Comparison of ENCODE assay signal across 8 cellular contexts in the genomic region with DNA sequence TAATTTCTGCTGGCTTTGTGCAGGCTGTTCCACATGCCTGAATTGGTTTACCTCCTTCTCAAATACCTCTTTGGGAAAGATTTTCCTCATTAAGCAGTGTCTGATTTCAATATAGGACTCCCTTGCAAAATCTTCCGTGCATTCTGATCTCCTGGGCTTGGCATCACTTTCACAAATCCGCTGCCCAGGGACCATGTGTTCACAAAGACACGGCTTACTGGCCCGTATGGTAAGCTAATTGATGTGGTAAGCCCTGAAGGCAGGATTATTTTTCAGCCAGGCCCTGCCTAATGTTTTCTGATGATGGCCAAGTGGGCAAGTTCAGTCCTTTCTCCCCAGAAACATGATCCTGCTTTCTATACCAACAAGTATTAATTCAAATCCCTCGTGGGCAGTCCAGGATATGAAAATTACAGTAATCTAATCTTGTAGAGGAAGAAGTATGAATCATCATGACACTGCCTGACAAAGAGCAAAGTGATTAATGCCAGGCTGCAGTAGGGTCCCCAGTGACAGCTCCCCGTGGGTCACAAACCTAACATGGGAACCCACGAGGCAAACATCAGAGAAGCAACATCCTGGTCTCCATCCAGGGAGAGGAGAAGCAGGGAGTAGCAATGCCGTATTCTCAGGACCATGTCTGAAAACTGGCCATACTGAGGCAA. TPM values are rescaled to one million over a fixed set of nuclear protein-coding genes. Genes with fewer than 3 reads are reported as not detected.
DNase-seq lines count a peak whose midpoint lies in the region; ATAC-seq and TF ChIP-seq lines count a peak whose summit lies in the region.

No MANE protein-coding gene starts in this region.

- CTCF ChIA-PET in CD4-positive, alpha-beta T cell (lab: Charles Lee): interaction anchor here (0.6 to 2.4 kb wide), 4 partner anchors 11 to 92 kb away, joined by 4 to 10 read pairs (median 6); partner anchors contain the start of gene SVIL

- 34 to 71% (median 36%) methylated on average over 8 of the region's 8 CpGs for WGBS in adipose tissue, 3 donors

- no peaks in the 10 kb centered on the region for H3K27me3 ChIP-seq in CD4-positive, alpha-beta T cell (ENCODE audit: control insufficient read depth, insufficient read depth, low read length)

- H3K27me3 Mint-ChIP-seq in CD4-positive, alpha-beta T cell: no peaks in the 10 kb centered on the region
- peaks cover 3% of the 10 kb centered on the region for H3K27me3 Mint-ChIP-seq in activated T-helper 2 cell treated with anti-CD3 and anti-CD28 coated beads, Interferon-gamma antibody, Interleukin-2, Interleukin-4, amounts not matched to agents 10 μg/mL and 5 μg/mL and 100 μg/mL, durations not matched to agents 14 hours and 24 hours and 36 hours (ENCODE audit: low read depth)

- intact Hi-C loops in CD4-positive, alpha-beta T cell (cut with DNase I, micrococcal nuclease): loop anchor here in 1 of 2 experiments (5.0 kb wide), 1 partner anchor 36 kb away; no protein-coding TSS in a partner anchor
- intact Hi-C loops in activated T-helper 2 cell treated with anti-CD3 and anti-CD28 coated beads, Interferon-gamma antibody, Interleukin-2, Interleukin-4, amounts not matched to agents 10 μg/mL and 5 μg/mL and 100 μg/mL, durations not matched to agents 14 hours and 24 hours and 36 hours (cut with micrococcal nuclease): loop anchor here (5.0 kb wide), 2 partner anchors 41 to 91 kb away; no protein-coding TSS in a partner anchor

- peak overlapping the region; percentile 78 for H3K27ac Mint-ChIP-seq in CD4-positive, alpha-beta T cell
- no peak overlapping the region for H3K27ac Mint-ChIP-seq in activated T-helper 2 cell treated with anti-CD3 and anti-CD28 coated beads, Interferon-gamma antibody, Interleukin-2, Interleukin-4, amounts not matched to agents 10 μg/mL and 5 μg/mL and 100 μg/mL, durations not matched to agents 14 hours and 24 hours and 36 hours

- peak; percentile 18 for ATAC-seq in CD4-positive, alpha-beta T cell (ENCODE audit: poor library complexity)
- ATAC-seq in GM21423 (IDR thresholded peaks at IDR 0.05; ENCODE audit: unreplicated experiment): no peak

- POLR2A ChIA-PET in CD4-positive, alpha-beta T cell (lab: Charles Lee): interaction anchor here (1.8 to 2.2 kb wide), 2 partner anchors 11 to 56 kb away, joined by 7 to 9 read pairs; no protein-coding TSS in a partner anchor

- peak in 1 of 10 experiments; percentile 8 for DNase-seq in CD4-positive, alpha-beta T cell
- peak; percentile 31 for DNase-seq in MV-4-11 (lab: John Stamatoyannopoulos, UW)
- peak; percentile 44 to 56 for DNase-seq in lung microvascular endothelial cell (ENCODE audit: low read depth in 2 of 2)
- no peak for DNase-seq in GM10266 (ENCODE audit: extremely low spot score)
- DNase-seq in activated T-helper 2 cell treated with anti-CD3 and anti-CD28 coated beads, Interferon-gamma antibody, Interleukin-2, Interleukin-4, amounts not matched to agents 10 μg/mL and 5 μg/mL and 100 μg/mL, durations not matched to agents 14 hours and 24 hours and 36 hours (ENCODE audit: low spot score): no peak
- DNase-seq in DMS114 treated with DMSO at 0.1 percent for 48 hours (lab: John Stamatoyannopoulos, UW; ENCODE audit: unreplicated experiment): no peak

- peak overlapping the region; percentile 57 for H3K4me3 Mint-ChIP-seq in CD4-positive, alpha-beta T cell
- H3K4me3 Mint-ChIP-seq in activated T-helper 2 cell treated with anti-CD3 and anti-CD28 coated beads, Interferon-gamma antibody, Interleukin-2, Interleukin-4, amounts not matched to agents 10 μg/mL and 5 μg/mL and 100 μg/mL, durations not matched to agents 14 hours and 24 hours and 36 hours (ENCODE audit: low read depth): no peak overlapping the region

- peaks cover 7% of the 10 kb centered on the region for H3K36me3 Mint-ChIP-seq in CD4-positive, alpha-beta T cell (ENCODE audit: low read depth)
- no peaks in the 10 kb centered on the region for H3K36me3 Mint-ChIP-seq in activated T-helper 2 cell treated with anti-CD3 and anti-CD28 coated beads, Interferon-gamma antibody, Interleukin-2, Interleukin-4, amounts not matched to agents 10 μg/mL and 5 μg/mL and 100 μg/mL, durations not matched to agents 14 hours and 24 hours and 36 hours (ENCODE audit: low read depth)

- no peaks in the 10 kb centered on the region for H3K9me3 Mint-ChIP-seq in CD4-positive, alpha-beta T cell
- no peaks in the 10 kb centered on the region for H3K9me3 Mint-ChIP-seq in activated T-helper 2 cell treated with anti-CD3 and anti-CD28 coated beads, Interferon-gamma antibody, Interleukin-2, Interleukin-4, amounts not matched to agents 10 μg/mL and 5 μg/mL and 100 μg/mL, durations not matched to agents 14 hours and 24 hours and 36 hours

- TF ChIP-seq CTCF in CD4-positive, alpha-beta T cell (IDR thresholded peaks at IDR 0.05): no peak
- TF ChIP-seq CTCF in GM10266 (IDR thresholded peaks at IDR 0.05; ENCODE audit: control insufficient read depth, insufficient read depth, low read depth, missing control alignments): no peak

- H3K27ac ChIP-seq in CD4-positive, alpha-beta T cell (ENCODE audit: low read depth, low read length): no peak overlapping the region
- peak overlapping the region; percentile 15 for H3K27ac ChIP-seq in adipose tissue (ENCODE audit: low read depth, low read length)

- no peaks in the 10 kb centered on the region for H3K9me3 ChIP-seq in CD4-positive, alpha-beta T cell (ENCODE audit: control insufficient read depth, low read length)

- peaks cover 66% of the 10 kb centered on the region for H3K4me1 Mint-ChIP-seq in CD4-positive, alpha-beta T cell (ENCODE audit: low read depth)
- H3K4me1 Mint-ChIP-seq in activated T-helper 2 cell treated with anti-CD3 and anti-CD28 coated beads, Interferon-gamma antibody, Interleukin-2, Interleukin-4, amounts not matched to agents 10 μg/mL and 5 μg/mL and 100 μg/mL, durations not matched to agents 14 hours and 24 hours and 36 hours (ENCODE audit: low read depth): peaks cover 36% of the 10 kb centered on the region

RNA-seq across cellular contexts. Expression of gene SVIL, which starts 11.6 kb away (rescaled TPM):
- total RNA-seq in CD4-positive, alpha-beta T cell: 10 to 100 TPM; 38.5 to 40.3 TPM
- polyA plus RNA-seq in adipose tissue: 10 to 100 TPM in 2 of 3 donors, 1 to 10 TPM in 1; 5.7 to 34.6 (median 16.2) TPM
- 56.2 and 62.3 TPM in 2 replicates for total RNA-seq in lung microvascular endothelial cell
- total RNA-seq in activated T-helper 2 cell treated with anti-CD3 and anti-CD28 coated beads, Interferon-gamma antibody, Interleukin-2, Interleukin-4, amounts not matched to agents 10 μg/mL and 5 μg/mL and 100 μg/mL, durations not matched to agents 14 hours and 24 hours and 36 hours: 9.8 and 16.5 TPM in 2 replicates

Comparison
In these comparisons a context has a peak if more than half of its experiments do, and no peak if none do; other contexts are left out.
1. DNase-seq: peak in MV-4-11 (single experiment) and lung microvascular endothelial cell (2 of 2); none in GM10266 (single experiment), activated T-helper 2 cell treated with anti-CD3 and anti-CD28 coated beads, Interferon-gamma antibody, Interleukin-2, Interleukin-4, amounts not matched to agents 10 μg/mL and 5 μg/mL and 100 μg/mL, durations not matched to agents 14 hours and 24 hours and 36 hours (single experiment) and DMS114 treated with DMSO at 0.1 percent for 48 hours (single experiment).